ENCODE assay signal across 8 cellular contexts in genomic region chr14:68945190-68945584, GRCh38. TPM values are rescaled to one million over a fixed set of nuclear protein-coding genes. Genes with fewer than 3 reads are reported as not detected.
DNase-seq lines count a peak whose midpoint lies in the region; ATAC-seq, FAIRE-seq and TF ChIP-seq lines count a peak whose summit lies in the region.
"Had no signal": no experiment of that assay in that cellular context is flagged by ENCODE, and none has a peak within 500 bp of the region (broad histone marks: within the 10 kb centered on the region; RNA-seq: fewer than 3 reads in every experiment).

No MANE protein-coding gene starts in this region.

- WGBS in right lobe of liver (ENCODE audit: insufficient coverage, low coverage, low lambda C conversion rate, missing lambda C conversion rate) = 48% methylated on average over 4 of the region's 4 CpGs

- TF ChIP-seq CTCF in right lobe of liver (IDR thresholded peaks at IDR 0.05) = no peak

- H3K27me3 Mint-ChIP-seq in activated naive CD8-positive, alpha-beta T cell treated with anti-CD3 and anti-CD28 coated beads for 36 hours = no peaks in the 10 kb centered on the region
- no peaks in the 10 kb centered on the region for H3K27me3 Mint-ChIP-seq in stimulated activated naive CD8-positive, alpha-beta T cell treated with anti-CD3 and anti-CD28 coated beads, Interleukin-15, amount 100 ng/mL, for 72 hours

- H3K36me3 Mint-ChIP-seq in activated naive CD8-positive, alpha-beta T cell treated with anti-CD3 and anti-CD28 coated beads for 36 hours = peaks cover 11% of the 10 kb centered on the region

- H3K4me1 ChIP-seq in right lobe of liver = peaks cover 0 to 55% (median 18%) of the 10 kb centered on the region in 4 donors

- ATAC-seq in right lobe of liver (no peak), GM19397 (IDR thresholded peaks at IDR 0.05; ENCODE audit: unreplicated experiment) (no peak), HG03432 (IDR thresholded peaks at IDR 0.05; ENCODE audit: unreplicated experiment) (no peak)
- no peak for ATAC-seq in stimulated activated naive CD8-positive, alpha-beta T cell treated with anti-CD3 and anti-CD28 coated beads, Interleukin-15, amount 100 ng/mL, for 72 hours
- ATAC-seq: left cardiac atrium had no signal

- H3K4me3 ChIP-seq in right lobe of liver = no peak overlapping the region

- peaks cover 89% of the 10 kb centered on the region for H3K4me1 Mint-ChIP-seq in activated naive CD8-positive, alpha-beta T cell treated with anti-CD3 and anti-CD28 coated beads for 36 hours
- H3K4me1 Mint-ChIP-seq in stimulated activated naive CD8-positive, alpha-beta T cell treated with anti-CD3 and anti-CD28 coated beads, Interleukin-15, amount 100 ng/mL, for 72 hours = peaks cover 98% of the 10 kb centered on the region

- H3K4me3 Mint-ChIP-seq in activated naive CD8-positive, alpha-beta T cell treated with anti-CD3 and anti-CD28 coated beads for 36 hours = peak overlapping the region; percentile 8
- peak overlapping the region; percentile 38 to 58 for H3K4me3 Mint-ChIP-seq in stimulated activated naive CD8-positive, alpha-beta T cell treated with anti-CD3 and anti-CD28 coated beads, Interleukin-15, amount 100 ng/mL, for 72 hours

- intact Hi-C loops in right lobe of liver (cut with DNase I) = no loop called here

- H3K27me3 ChIP-seq in right lobe of liver = no peaks in the 10 kb centered on the region

- peak; percentile 93 for FAIRE-seq in HTR-8/SVneo (lab: Jason Lieb, UNC)

- DNase-seq in HTR-8/SVneo (ENCODE audit: insufficient read length, low spot score) (no peak), right lobe of liver (no peak), GM19240 (ENCODE audit: insufficient read length, low spot score) (no peak)
- DNase-seq in activated naive CD8-positive, alpha-beta T cell treated with anti-CD3 and anti-CD28 coated beads for 36 hours = no peak
- no peak for DNase-seq in stimulated activated naive CD8-positive, alpha-beta T cell treated with anti-CD3 and anti-CD28 coated beads, Interleukin-15, amount 100 ng/mL, for 72 hours
- DNase-seq: left cardiac atrium had no signal

- H3K36me3 ChIP-seq in right lobe of liver = no peaks in the 10 kb centered on the region

- peak overlapping the region; percentile 33 to 50 (median 49) for H3K27ac ChIP-seq in right lobe of liver

- H3K27ac Mint-ChIP-seq in activated naive CD8-positive, alpha-beta T cell treated with anti-CD3 and anti-CD28 coated beads for 36 hours = peak overlapping the region; percentile 87
- peak overlapping the region; percentile 74 to 91 for H3K27ac Mint-ChIP-seq in stimulated activated naive CD8-positive, alpha-beta T cell treated with anti-CD3 and anti-CD28 coated beads, Interleukin-15, amount 100 ng/mL, for 72 hours

- H3K9me3 Mint-ChIP-seq in activated naive CD8-positive, alpha-beta T cell treated with anti-CD3 and anti-CD28 coated beads for 36 hours = no peaks in the 10 kb centered on the region
- H3K9me3 Mint-ChIP-seq in stimulated activated naive CD8-positive, alpha-beta T cell treated with anti-CD3 and anti-CD28 coated beads, Interleukin-15, amount 100 ng/mL, for 72 hours = no peaks in the 10 kb centered on the region

- TF ChIP-seq POLR2A in right lobe of liver (IDR thresholded peaks at IDR 0.05) = no peak

- H3K9me3 ChIP-seq in right lobe of liver = no peaks in the 10 kb centered on the region

RNA-seq across cellular contexts. Expression of gene ACTN1, which starts 33.9 kb away (rescaled TPM):
- total RNA-seq in activated naive CD8-positive, alpha-beta T cell treated with anti-CD3 and anti-CD28 coated beads for 36 hours = 100 to 1,000 TPM; 171 to 177 TPM
- 100 to 1,000 TPM in 3 of 6 experiments, 10 to 100 TPM in 3; 53.1 to 145 (median 100) TPM for total RNA-seq in right lobe of liver
